ENCODE assay signal across 31 cellular contexts in genomic region chr4:67130411-67130810, GRCh38.
"Had no signal": no experiment of that assay in that cellular context is flagged by ENCODE, and none has a peak within 500 bp of the region (broad histone marks: within the 10 kb centered on the region; RNA-seq: fewer than 3 reads in every experiment).

No MANE protein-coding gene starts in this region.

- H3K27me3 ChIP-seq: ascending aorta, brain microvascular endothelial cell, SJSA1 had no signal

- H3K36me3 ChIP-seq: ascending aorta, brain microvascular endothelial cell, SJSA1 had no signal

- DNase-seq: activated B cell treated with CpG ODN at 0.5 μM for 24 hours; activated CD4-positive, alpha-beta memory T cell treated with anti-CD3 and anti-CD28 coated beads for 36 hours; activated CD4-positive, alpha-beta T cell treated with anti-CD3 and anti-CD28 coated beads for 4 hours; activated CD4-positive, alpha-beta T cell treated with anti-CD3 and anti-CD28 coated beads, Interleukin-2, amount 50 U/mL, for 1 hour; activated CD4-positive, CD25-positive, alpha-beta regulatory T cell treated with anti-CD3 and anti-CD28 coated beads, Interleukin-2, amount 50 U/mL, for 72 hours; activated CD8-positive, alpha-beta memory T cell treated with anti-CD3 and anti-CD28 coated beads, Interleukin-2, amount 50 U/mL, for 4 hours; activated gamma-delta T cell treated with Interleukin-2 at 50 U/mL for 16 hours; activated naive CD4-positive, alpha-beta T cell treated with anti-CD3 and anti-CD28 coated beads, Interleukin-2, amount 10 ng/mL, durations not matched to agents 7 days and 5 days; activated naive CD8-positive, alpha-beta T cell treated with anti-CD3 and anti-CD28 coated beads, Interleukin-2, amount 50 U/mL, for 24 hours; activated T-cell treated with anti-CD3 and anti-CD28 coated beads for 4 hours; activated T-cell treated with anti-CD3 and anti-CD28 coated beads, Interleukin-2, amount 50 U/mL, for 4 hours; amygdala; brain microvascular endothelial cell; central memory CD4-positive, alpha-beta T cell; NCI-H1105 treated with DMSO at 0.1 percent for 48 hours; NCI-H1436; NCI-H1694 treated with DMSO at 0.1 percent for 48 hours; NCI-H2029; NCI-H345; NCI-H524 treated with DMSO at 0.1 percent for 48 hours; SHP77; SK-N-SH; T-cell; T-helper 17 cell; T-helper 9 cell had no signal

- H3K4me3 Mint-ChIP-seq: activated B cell treated with CpG ODN at 0.5 μM for 24 hours; activated CD4-positive, alpha-beta memory T cell treated with anti-CD3 and anti-CD28 coated beads for 36 hours; activated naive CD4-positive, alpha-beta T cell treated with anti-CD3 and anti-CD28 coated beads, Interleukin-2, amount 10 ng/mL, durations not matched to agents 7 days and 5 days; activated naive CD8-positive, alpha-beta T cell; activated naive CD8-positive, alpha-beta T cell treated with anti-CD3 and anti-CD28 coated beads, Interleukin-2, amount 50 U/mL, for 24 hours; activated T-cell treated with anti-CD3 and anti-CD28 coated beads, Interleukin-2, amount 50 U/mL, for 4 hours; activated T-helper 1 cell treated with anti-CD3 and anti-CD28 coated beads, Interleukin-12 subunit alpha, Interleukin-12 subunit beta, Interleukin-2, Interleukin-4 antibody, amounts not matched to agents 30 ng/mL and 10 ng/mL and 1 ng/mL, durations not matched to agents 14 hours and 24 hours and 36 hours; T-cell; T-helper 17 cell had no signal

- H3K27ac ChIP-seq: ascending aorta, brain microvascular endothelial cell, SJSA1, VCaP had no signal

- H3K27ac Mint-ChIP-seq: activated B cell treated with CpG ODN at 0.5 μM for 24 hours; activated CD4-positive, alpha-beta memory T cell treated with anti-CD3 and anti-CD28 coated beads for 36 hours; activated naive CD4-positive, alpha-beta T cell treated with anti-CD3 and anti-CD28 coated beads, Interleukin-2, amount 10 ng/mL, durations not matched to agents 7 days and 5 days; activated naive CD8-positive, alpha-beta T cell; activated naive CD8-positive, alpha-beta T cell treated with anti-CD3 and anti-CD28 coated beads, Interleukin-2, amount 50 U/mL, for 24 hours; activated T-helper 1 cell treated with anti-CD3 and anti-CD28 coated beads, Interleukin-12 subunit alpha, Interleukin-12 subunit beta, Interleukin-2, Interleukin-4 antibody, amounts not matched to agents 30 ng/mL and 10 ng/mL and 1 ng/mL, durations not matched to agents 14 hours and 24 hours and 36 hours; T-cell; T-helper 17 cell had no signal

- H3K4me3 ChIP-seq: ascending aorta, K562, SJSA1 had no signal

- H3K9ac ChIP-seq: SK-N-SH had no signal

- H3K4me1 Mint-ChIP-seq: activated B cell treated with CpG ODN at 0.5 μM for 24 hours; activated naive CD4-positive, alpha-beta T cell treated with anti-CD3 and anti-CD28 coated beads, Interleukin-2, amount 10 ng/mL, durations not matched to agents 7 days and 5 days; T-cell; T-helper 17 cell had no signal

- H3K9me3 Mint-ChIP-seq: activated B cell treated with CpG ODN at 0.5 μM for 24 hours; activated CD4-positive, alpha-beta memory T cell treated with anti-CD3 and anti-CD28 coated beads for 36 hours; activated naive CD4-positive, alpha-beta T cell treated with anti-CD3 and anti-CD28 coated beads, Interleukin-2, amount 10 ng/mL, durations not matched to agents 7 days and 5 days; activated T-helper 1 cell treated with anti-CD3 and anti-CD28 coated beads, Interleukin-12 subunit alpha, Interleukin-12 subunit beta, Interleukin-2, Interleukin-4 antibody, amounts not matched to agents 30 ng/mL and 10 ng/mL and 1 ng/mL, durations not matched to agents 14 hours and 24 hours and 36 hours had no signal

- H3K4me1 ChIP-seq: ascending aorta, SJSA1 had no signal

- H3K36me3 Mint-ChIP-seq: activated CD4-positive, alpha-beta memory T cell treated with anti-CD3 and anti-CD28 coated beads for 36 hours; activated naive CD4-positive, alpha-beta T cell treated with anti-CD3 and anti-CD28 coated beads, Interleukin-2, amount 10 ng/mL, durations not matched to agents 7 days and 5 days; activated naive CD8-positive, alpha-beta T cell; T-cell had no signal

- H3K4me2 ChIP-seq: SK-N-SH had no signal

- H3K27me3 Mint-ChIP-seq: activated B cell treated with CpG ODN at 0.5 μM for 24 hours; activated CD4-positive, alpha-beta memory T cell treated with anti-CD3 and anti-CD28 coated beads for 36 hours; activated naive CD4-positive, alpha-beta T cell treated with anti-CD3 and anti-CD28 coated beads, Interleukin-2, amount 10 ng/mL, durations not matched to agents 7 days and 5 days; activated naive CD8-positive, alpha-beta T cell; activated naive CD8-positive, alpha-beta T cell treated with anti-CD3 and anti-CD28 coated beads, Interleukin-2, amount 50 U/mL, for 24 hours; T-cell; T-helper 17 cell had no signal

- H3K9me3 ChIP-seq: ascending aorta, SJSA1, SK-N-SH had no signal

- FAIRE-seq: K562 had no signal
